Comparison of ENCODE assay signal across 17 cellular contexts in genomic region chr6:136532030-136532429, GRCh38. TPM values are rescaled to one million over a fixed set of nuclear protein-coding genes. Genes with fewer than 3 reads are reported as not detected.
DNase-seq lines count a peak whose midpoint lies in the region; ATAC-seq and TF ChIP-seq lines count a peak whose summit lies in the region.
"Had no signal": no experiment of that assay in that cellular context is flagged by ENCODE, and none has a peak within 500 bp of the region (broad histone marks: within the 10 kb centered on the region; RNA-seq: fewer than 3 reads in every experiment).

No MANE protein-coding gene starts in this region.

- H3K4me3 ChIP-seq in stomach: no peak overlapping the region
- H3K4me3 ChIP-seq: K562 had no signal

- ATAC-seq in GM21737 (IDR thresholded peaks at IDR 0.05; ENCODE audit: unreplicated experiment): no peak
- ATAC-seq: K562 had no signal

- WGBS in stomach, 5 donors: 81 to 91% (median 88%) methylated on average over 6 of the region's 6 CpGs

- H3K4me1 ChIP-seq in stomach: peaks cover 0 to 6% (median under 1%) of the 10 kb centered on the region in 4 donors

- intact Hi-C loops in stomach (cut with DNase I; ENCODE audit: low total_unique reads): no loop called here

- H3K9me3 ChIP-seq in stomach: no peaks in the 10 kb centered on the region

- H3K27ac ChIP-seq in angular gyrus (ENCODE audit: low read depth, low read length) (peak overlapping the region; percentile 10), stomach (no peak overlapping the region)
- H3K27ac ChIP-seq: HL-60 had no signal

- TF ChIP-seq POLR2A in stomach (IDR thresholded peaks at IDR 0.05): no peak

- H3K36me3 ChIP-seq in stomach: no peaks in the 10 kb centered on the region

- TF ChIP-seq CTCF in stomach (IDR thresholded peaks at IDR 0.05): no peak

- peak; percentile 13 to 54 for DNase-seq in hippocampal formation (lab: John Stamatoyannopoulos, UW)
- DNase-seq in pons (ENCODE audit: low spot score): peak; percentile 91
- no peak for DNase-seq in stimulated activated CD4-positive, alpha-beta T cell treated with anti-CD3 and anti-CD28 coated beads, Interleukin-4, amount 100 ng/mL, for 1 hour
- no peak for DNase-seq in stomach
- DNase-seq in LoVo (ENCODE audit: low spot score): no peak
- DNase-seq: ACHN; C1 segment of cervical spinal cord; Calu3; CD4-positive, alpha-beta T cell; DMS79 treated with DMSO at 0.1 percent for 48 hours; EL; GOT3; H9 had no signal

- TF ChIP-seq EP300 in stomach (IDR thresholded peaks at IDR 0.05): no peak

- no peaks in the 10 kb centered on the region for H3K27me3 ChIP-seq in stomach

RNA-seq across cellular contexts. Expression of gene MAP7, which starts 18.2 kb away (rescaled TPM):
- total RNA-seq in stomach: 10 to 100 TPM in 3 of 5 donors, 1 to 10 TPM in 2; 2.3 to 28.3 (median 14.5) TPM
- polyA plus RNA-seq in stomach: 10 to 100 TPM in 1 of 3 donors, 1 to 10 TPM in 2; 7.6 to 11.6 (median 7.8) TPM

Comparison
In these comparisons a context has a peak if more than half of its experiments do, and no peak if none do; other contexts are left out.
1. DNase-seq: peak in hippocampal formation (2 of 2) and pons (single experiment); none in stimulated activated CD4-positive, alpha-beta T cell treated with anti-CD3 and anti-CD28 coated beads, Interleukin-4, amount 100 ng/mL, for 1 hour (single experiment), stomach (single experiment) and LoVo (single experiment).